ENCODE assay signal across 1 cellular context in the genomic region with DNA sequence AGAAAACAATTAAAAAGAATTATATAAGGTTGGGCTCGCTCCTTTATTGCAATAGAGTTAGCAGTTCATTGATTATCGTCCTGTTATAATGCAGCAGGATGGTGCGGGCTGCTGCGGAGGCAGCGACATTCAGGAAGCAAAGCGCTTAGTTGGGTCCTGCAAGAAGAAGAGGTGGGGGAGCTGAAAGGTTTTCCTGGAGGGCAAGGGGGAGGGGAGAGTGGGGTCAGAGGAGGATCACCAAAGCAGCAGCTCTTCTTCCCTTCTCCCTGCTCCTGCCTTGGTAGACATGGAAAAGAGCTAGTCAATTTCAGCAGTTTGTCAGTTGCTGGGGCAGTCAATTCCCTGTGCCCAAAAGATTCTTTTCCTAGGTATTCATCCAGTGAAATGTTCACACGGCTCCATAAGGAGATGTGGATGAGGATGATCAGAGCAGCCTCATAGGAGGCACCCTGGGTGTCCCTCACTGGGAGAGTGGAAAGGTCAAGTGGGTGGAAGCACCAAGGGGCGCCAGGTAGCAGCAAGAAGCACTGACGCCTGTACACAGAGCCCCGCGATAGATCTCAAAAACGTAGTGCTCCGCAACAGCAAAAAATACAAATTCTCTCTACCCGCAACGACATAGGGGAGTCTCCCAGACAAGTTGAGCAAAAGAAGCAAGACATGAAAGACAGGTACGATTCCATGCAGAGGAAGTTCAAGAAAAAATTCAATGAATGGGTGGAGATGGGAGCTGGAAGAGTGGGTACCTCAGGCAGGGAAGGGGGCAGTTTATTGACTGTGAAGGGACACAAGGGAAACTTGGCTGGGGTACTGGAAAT.
TF ChIP-seq lines count a peak whose summit lies in the region.

No MANE protein-coding gene starts in this region.

TF ChIP-seq in HepG2, 621 proteins besides CTCF, POLR2A, EP300 and RAD21 (continued from another document):
- TF ChIP-seq, protein P1, sequence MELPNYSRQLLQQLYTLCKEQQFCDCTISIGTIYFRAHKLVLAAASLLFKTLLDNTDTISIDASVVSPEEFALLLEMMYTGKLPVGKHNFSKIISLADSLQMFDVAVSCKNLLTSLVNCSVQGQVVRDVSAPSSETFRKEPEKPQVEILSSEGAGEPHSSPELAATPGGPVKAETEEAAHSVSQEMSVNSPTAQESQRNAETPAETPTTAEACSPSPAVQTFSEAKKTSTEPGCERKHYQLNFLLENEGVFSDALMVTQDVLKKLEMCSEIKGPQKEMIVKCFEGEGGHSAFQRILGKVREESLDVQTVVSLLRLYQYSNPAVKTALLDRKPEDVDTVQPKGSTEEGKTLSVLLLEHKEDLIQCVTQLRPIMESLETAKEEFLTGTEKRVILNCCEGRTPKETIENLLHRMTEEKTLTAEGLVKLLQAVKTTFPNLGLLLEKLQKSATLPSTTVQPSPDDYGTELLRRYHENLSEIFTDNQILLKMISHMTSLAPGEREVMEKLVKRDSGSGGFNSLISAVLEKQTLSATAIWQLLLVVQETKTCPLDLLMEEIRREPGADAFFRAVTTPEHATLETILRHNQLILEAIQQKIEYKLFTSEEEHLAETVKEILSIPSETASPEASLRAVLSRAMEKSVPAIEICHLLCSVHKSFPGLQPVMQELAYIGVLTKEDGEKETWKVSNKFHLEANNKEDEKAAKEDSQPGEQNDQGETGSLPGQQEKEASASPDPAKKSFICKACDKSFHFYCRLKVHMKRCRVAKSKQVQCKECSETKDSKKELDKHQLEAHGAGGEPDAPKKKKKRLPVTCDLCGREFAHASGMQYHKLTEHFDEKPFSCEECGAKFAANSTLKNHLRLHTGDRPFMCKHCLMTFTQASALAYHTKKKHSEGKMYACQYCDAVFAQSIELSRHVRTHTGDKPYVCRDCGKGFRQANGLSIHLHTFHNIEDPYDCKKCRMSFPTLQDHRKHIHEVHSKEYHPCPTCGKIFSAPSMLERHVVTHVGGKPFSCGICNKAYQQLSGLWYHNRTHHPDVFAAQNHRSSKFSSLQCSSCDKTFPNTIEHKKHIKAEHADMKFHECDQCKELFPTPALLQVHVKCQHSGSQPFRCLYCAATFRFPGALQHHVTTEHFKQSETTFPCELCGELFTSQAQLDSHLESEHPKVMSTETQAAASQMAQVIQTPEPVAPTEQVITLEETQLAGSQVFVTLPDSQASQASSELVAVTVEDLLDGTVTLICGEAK (IDR thresholded peaks at IDR 0.05) = no peak
- TF ChIP-seq, protein P1 (CRISPR knock-in tag; IDR thresholded peaks at IDR 0.05) = no peak
- no peak for TF ChIP-seq NFATC3 (CRISPR knock-in tag; IDR thresholded peaks at IDR 0.05)
- TF ChIP-seq IKZF1 (IDR thresholded peaks at IDR 0.05) = no peak
- no peak for TF ChIP-seq HINFP (CRISPR knock-in tag; IDR thresholded peaks at IDR 0.05; ENCODE audit: low read depth)
- no peak for TF ChIP-seq LBX2 (CRISPR knock-in tag; IDR thresholded peaks at IDR 0.05; ENCODE audit: borderline replicate concordance)
- no peak for TF ChIP-seq ZNF260 (CRISPR knock-in tag; IDR thresholded peaks at IDR 0.05; ENCODE audit: borderline replicate concordance, low read depth)
- TF ChIP-seq, protein P2, sequence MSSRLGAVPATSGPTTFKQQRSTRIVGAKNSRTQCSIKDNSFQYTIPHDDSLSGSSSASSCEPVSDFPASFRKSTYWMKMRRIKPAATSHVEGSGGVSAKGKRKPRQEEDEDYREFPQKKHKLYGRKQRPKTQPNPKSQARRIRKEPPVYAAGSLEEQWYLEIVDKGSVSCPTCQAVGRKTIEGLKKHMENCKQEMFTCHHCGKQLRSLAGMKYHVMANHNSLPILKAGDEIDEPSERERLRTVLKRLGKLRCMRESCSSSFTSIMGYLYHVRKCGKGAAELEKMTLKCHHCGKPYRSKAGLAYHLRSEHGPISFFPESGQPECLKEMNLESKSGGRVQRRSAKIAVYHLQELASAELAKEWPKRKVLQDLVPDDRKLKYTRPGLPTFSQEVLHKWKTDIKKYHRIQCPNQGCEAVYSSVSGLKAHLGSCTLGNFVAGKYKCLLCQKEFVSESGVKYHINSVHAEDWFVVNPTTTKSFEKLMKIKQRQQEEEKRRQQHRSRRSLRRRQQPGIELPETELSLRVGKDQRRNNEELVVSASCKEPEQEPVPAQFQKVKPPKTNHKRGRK (CRISPR knock-in tag; IDR thresholded peaks at IDR 0.05) = peak; percentile 71; the same call in 1 of the 2 replicates
- TF ChIP-seq, protein P3, sequence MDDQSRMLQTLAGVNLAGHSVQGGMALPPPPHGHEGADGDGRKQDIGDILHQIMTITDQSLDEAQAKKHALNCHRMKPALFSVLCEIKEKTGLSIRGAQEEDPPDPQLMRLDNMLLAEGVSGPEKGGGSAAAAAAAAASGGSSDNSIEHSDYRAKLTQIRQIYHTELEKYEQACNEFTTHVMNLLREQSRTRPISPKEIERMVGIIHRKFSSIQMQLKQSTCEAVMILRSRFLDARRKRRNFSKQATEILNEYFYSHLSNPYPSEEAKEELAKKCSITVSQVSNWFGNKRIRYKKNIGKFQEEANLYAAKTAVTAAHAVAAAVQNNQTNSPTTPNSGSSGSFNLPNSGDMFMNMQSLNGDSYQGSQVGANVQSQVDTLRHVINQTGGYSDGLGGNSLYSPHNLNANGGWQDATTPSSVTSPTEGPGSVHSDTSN (CRISPR knock-in tag; IDR thresholded peaks at IDR 0.05; ENCODE audit: borderline replicate concordance) = no peak
- peak; percentile 87 for TF ChIP-seq ZBTB33 (CRISPR knock-in tag; IDR thresholded peaks at IDR 0.05)
- 0 out of 2 replicates have a peak, but pooled peaks have one; percentile 1 for TF ChIP-seq ZSCAN31 (CRISPR knock-in tag; IDR thresholded peaks at IDR 0.05; ENCODE audit: low read depth)
- TF ChIP-seq ZNF451 (CRISPR knock-in tag; IDR thresholded peaks at IDR 0.05) = no peak
- TF ChIP-seq ZNF614 (CRISPR knock-in tag; IDR thresholded peaks at IDR 0.05; ENCODE audit: borderline replicate concordance) = no peak
- no peak for TF ChIP-seq ZFP1 (CRISPR knock-in tag; IDR thresholded peaks at IDR 0.05)
- TF ChIP-seq ZNF335 (CRISPR knock-in tag; IDR thresholded peaks at IDR 0.05) = no peak
- no peak for TF ChIP-seq GFI1 (CRISPR knock-in tag; IDR thresholded peaks at IDR 0.05; ENCODE audit: borderline replicate concordance)
- no peak for TF ChIP-seq ZNF225 (CRISPR knock-in tag; IDR thresholded peaks at IDR 0.05)
- TF ChIP-seq KLF11 (CRISPR knock-in tag; IDR thresholded peaks at IDR 0.05) = no peak
- no peak for TF ChIP-seq ZNF33B (CRISPR knock-in tag; IDR thresholded peaks at IDR 0.05)
- TF ChIP-seq SSRP1 (CRISPR knock-in tag; IDR thresholded peaks at IDR 0.05) = 0 out of 2 replicates have a peak, but pooled peaks have one; percentile 50
